11 cellular contexts compared by ENCODE assay signal in the genomic region with DNA sequence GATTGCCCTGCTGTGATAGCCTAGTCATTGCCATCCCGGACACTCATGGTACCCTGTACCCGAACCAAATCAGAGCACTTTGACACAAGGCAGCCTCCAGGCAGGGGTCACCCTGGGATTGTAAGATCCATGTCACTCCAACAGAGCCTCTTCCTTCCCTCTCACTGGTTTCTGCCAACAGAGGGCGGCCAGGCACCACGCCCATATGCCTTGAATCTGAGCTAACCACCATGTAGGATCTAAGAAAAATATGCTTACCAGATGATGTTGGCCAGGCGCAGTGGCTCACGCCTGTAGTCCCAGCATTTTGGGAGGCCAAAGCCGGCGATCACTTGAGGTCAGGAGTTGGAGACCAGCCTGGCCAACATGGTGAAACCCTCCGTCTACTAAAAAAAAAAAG.
DNase-seq lines count a peak whose midpoint lies in the region; ATAC-seq and TF ChIP-seq lines count a peak whose summit lies in the region.
"Had no signal": no experiment of that assay in that cellular context is flagged by ENCODE, and none has a peak within 500 bp of the region (broad histone marks: within the 10 kb centered on the region; RNA-seq: fewer than 3 reads in every experiment).

No MANE protein-coding gene starts in this region.

- no peaks in the 10 kb centered on the region for H3K4me1 Mint-ChIP-seq in CD8-positive, alpha-beta T cell (ENCODE audit: low read depth)
- H3K4me1 Mint-ChIP-seq in activated naive CD4-positive, alpha-beta T cell treated with anti-CD3 and anti-CD28 coated beads, Interleukin-2, amount 10 ng/mL, durations not matched to agents 7 days and 5 days, result no peaks in the 10 kb centered on the region

- no peaks in the 10 kb centered on the region for H3K27me3 ChIP-seq in CD8-positive, alpha-beta T cell (ENCODE audit: insufficient read depth, low read length)

- no peak overlapping the region for H3K4me3 Mint-ChIP-seq in CD8-positive, alpha-beta T cell
- no peak overlapping the region for H3K4me3 Mint-ChIP-seq in activated naive CD4-positive, alpha-beta T cell treated with anti-CD3 and anti-CD28 coated beads, Interleukin-2, amount 10 ng/mL, durations not matched to agents 7 days and 5 days
- H3K4me3 Mint-ChIP-seq: mesothelial cell of epicardium had no signal

- no peaks in the 10 kb centered on the region for H3K36me3 ChIP-seq in CD8-positive, alpha-beta T cell (ENCODE audit: insufficient read depth, low read length)

- H3K9me3 Mint-ChIP-seq in CD8-positive, alpha-beta T cell, result no peaks in the 10 kb centered on the region
- H3K9me3 Mint-ChIP-seq in activated naive CD4-positive, alpha-beta T cell treated with anti-CD3 and anti-CD28 coated beads, Interleukin-2, amount 10 ng/mL, durations not matched to agents 7 days and 5 days, result peaks cover 7% of the 10 kb centered on the region

- CTCF ChIA-PET in CD8-positive, alpha-beta T cell (lab: Charles Lee), result no interaction called here
- CTCF ChIA-PET in activated naive CD4-positive, alpha-beta T cell treated with anti-CD3 and anti-CD28 coated beads, Interleukin-2, amount 10 ng/mL, durations not matched to agents 7 days and 5 days (lab: Charles Lee), result interaction anchor here (0.7 kb wide), 1 partner anchor 308 kb away, joined by 3 read pairs; no protein-coding TSS in a partner anchor

- TF ChIP-seq CTCF in LNCaP clone FGC (IDR thresholded peaks at IDR 0.05; ENCODE audit: control insufficient read depth, extremely low read depth, insufficient read depth) (peak; percentile 51), cardiac fibroblast (IDR thresholded peaks at IDR 0.05; ENCODE audit: low read depth, low read length) (no peak)
- TF ChIP-seq CTCF in CD8-positive, alpha-beta T cell (IDR thresholded peaks at IDR 0.05), result no peak

- DNase-seq in left ventricle myocardium superior (no peak), left cardiac atrium (no peak), LNCaP clone FGC (ENCODE audit: low read depth) (no peak), cardiac fibroblast (ENCODE audit: low read depth in 2 of 2) (peak; percentile 5 to 8), stromal cell of bone marrow (ENCODE audit: low read depth) (peak; percentile 22)
- DNase-seq in CD8-positive, alpha-beta T cell, result no peak
- DNase-seq in activated naive CD4-positive, alpha-beta T cell treated with anti-CD3 and anti-CD28 coated beads, Interleukin-2, amount 10 ng/mL, durations not matched to agents 7 days and 5 days, result no peak
- DNase-seq: activated CD8-positive, alpha-beta memory T cell treated with anti-CD3 and anti-CD28 coated beads, Interleukin-2, amount 50 U/mL, for 4 hours; hippocampal formation had no signal

- intact Hi-C loops in left ventricle myocardium superior (cut with micrococcal nuclease) (no loop called here), left cardiac atrium (cut with DNase I) (no loop called here)
- intact Hi-C loops in CD8-positive, alpha-beta T cell (cut with DNase I, micrococcal nuclease), result no loop called here

- H3K9me3 ChIP-seq in CD8-positive, alpha-beta T cell (ENCODE audit: low read length), result no peaks in the 10 kb centered on the region

- no peak overlapping the region for H3K27ac Mint-ChIP-seq in CD8-positive, alpha-beta T cell
- no peak overlapping the region for H3K27ac Mint-ChIP-seq in activated naive CD4-positive, alpha-beta T cell treated with anti-CD3 and anti-CD28 coated beads, Interleukin-2, amount 10 ng/mL, durations not matched to agents 7 days and 5 days
- H3K27ac Mint-ChIP-seq: mesothelial cell of epicardium had no signal

- peaks cover 2% of the 10 kb centered on the region for H3K27me3 Mint-ChIP-seq in CD8-positive, alpha-beta T cell (ENCODE audit: low read depth)
- H3K27me3 Mint-ChIP-seq in activated naive CD4-positive, alpha-beta T cell treated with anti-CD3 and anti-CD28 coated beads, Interleukin-2, amount 10 ng/mL, durations not matched to agents 7 days and 5 days, result peaks cover 8% of the 10 kb centered on the region

- H3K27ac ChIP-seq in CD8-positive, alpha-beta T cell (ENCODE audit: low read depth, low read length), result no peak overlapping the region

- no peaks in the 10 kb centered on the region for H3K36me3 Mint-ChIP-seq in CD8-positive, alpha-beta T cell
- peaks cover 4% of the 10 kb centered on the region for H3K36me3 Mint-ChIP-seq in activated naive CD4-positive, alpha-beta T cell treated with anti-CD3 and anti-CD28 coated beads, Interleukin-2, amount 10 ng/mL, durations not matched to agents 7 days and 5 days
- H3K36me3 Mint-ChIP-seq: mesothelial cell of epicardium had no signal

- POLR2A ChIA-PET in CD8-positive, alpha-beta T cell (lab: Charles Lee), result interaction anchor here (0.6 kb wide), 1 partner anchor 13 kb away, joined by 3 read pairs; no protein-coding TSS in a partner anchor

- no peaks in the 10 kb centered on the region for H3K4me1 ChIP-seq in CD8-positive, alpha-beta T cell (ENCODE audit: insufficient read depth, low read length)

- H3K4me3 ChIP-seq in LNCaP clone FGC (ENCODE audit: low read depth, low read length), result no peak overlapping the region
- H3K4me3 ChIP-seq in cardiac fibroblast (replicated peaks in 1 of 2; ENCODE audit: low read depth in 2 of 2, low read length in 2 of 2), result no peak overlapping the region
- H3K4me3 ChIP-seq in CD8-positive, alpha-beta T cell (ENCODE audit: low read depth, low read length), result no peak overlapping the region

- ATAC-seq in left ventricle myocardium superior (peak; percentile 34), left cardiac atrium (no peak), HG03469 (IDR thresholded peaks at IDR 0.05; ENCODE audit: unreplicated experiment) (no peak)
- no peak for ATAC-seq in CD8-positive, alpha-beta T cell

Comparison
In these comparisons a context has a peak if more than half of its experiments do, and no peak if none do; other contexts are left out.
1. DNase-seq: peak in cardiac fibroblast (2 of 2) and stromal cell of bone marrow (single experiment); none in left ventricle myocardium superior (single experiment), left cardiac atrium (single experiment), LNCaP clone FGC (single experiment), CD8-positive, alpha-beta T cell (0 of 7) and activated naive CD4-positive, alpha-beta T cell treated with anti-CD3 and anti-CD28 coated beads, Interleukin-2, amount 10 ng/mL, durations not matched to agents 7 days and 5 days (single experiment).